Comparison of ENCODE assay signal across 8 cellular contexts in genomic region chr18:50879302-50880107, GRCh38. TPM values are rescaled to one million over a fixed set of nuclear protein-coding genes. Genes with fewer than 3 reads are reported as not detected.
DNase-seq lines count a peak whose midpoint lies in the region; ATAC-seq, FAIRE-seq and TF ChIP-seq lines count a peak whose summit lies in the region.

No MANE protein-coding gene starts in this region.

- BruUV-seq in K562 (replicated peaks; lab: Mats Ljungman, UMichigan) = no TSS peak

- peaks cover 40% of the 10 kb centered on the region for H3K79me2 ChIP-seq in K562 (ENCODE audit: control insufficient read depth, insufficient read depth, low read length)

- H3K4me1 Mint-ChIP-seq in CD4-positive, CD25-positive, alpha-beta regulatory T cell = peaks cover 21 to 47% (median 34%) of the 10 kb centered on the region in 4 donors

- peak overlapping the region; percentile 87 for H3K4me2 ChIP-seq in K562 (ENCODE audit: insufficient read depth, low read length)

- no peaks in the 10 kb centered on the region for H3K9me1 ChIP-seq in K562 (ENCODE audit: control insufficient read depth, insufficient read depth, low read length)

- FAIRE-seq in K562 (lab: Jason Lieb, UNC) = peak; percentile 70

- no peak for TF ChIP-seq POLR2A in K562 (conservative IDR thresholded peaks at IDR 0.05)

- H2AFZ ChIP-seq in K562 (ENCODE audit: low read depth, low read length) = peak overlapping the region; percentile 85

- H3K27ac Mint-ChIP-seq in CD4-positive, CD25-positive, alpha-beta regulatory T cell = peak overlapping the region; percentile 91 to 99 (median 96)

- no peaks in the 10 kb centered on the region for H3K27me3 Mint-ChIP-seq in CD4-positive, CD25-positive, alpha-beta regulatory T cell

- peak overlapping the region; percentile 78 to 92 for H3K9ac ChIP-seq in K562 (ENCODE audit: insufficient read depth in 1 of 2, low read depth in 2 of 2, low read length in 2 of 2)

- POLR2A ChIA-PET in RWPE1 (lab: Yijun Ruan, JAX; ENCODE audit: low non-redundant PET) = no interaction called here
- POLR2A ChIA-PET in K562 (lab: Yijun Ruan, JAX) = interaction anchor here (0.6 to 1.1 kb wide), 7 partner anchors 13 to 150 kb away, joined by 3 to 5 read pairs (median 4); partner anchors contain the start of gene SMAD4

- no peaks in the 10 kb centered on the region for H4K20me1 ChIP-seq in K562 (replicated peaks; ENCODE audit: control insufficient read depth, insufficient read depth, low read length)

- peak; percentile 9 to 60 (median 41) for DNase-seq in CD4-positive, CD25-positive, alpha-beta regulatory T cell
- DNase-seq in RWPE1 (ENCODE audit: low spot score) (peak; percentile 5), K562 (ENCODE audit: extremely low read depth in 1 of 4, low spot score in 3 of 4) (peak in 2 of 4 experiments; percentile 5 to 44), skeletal muscle cell (ENCODE audit: low read depth) (no peak), cortex of kidney (lab: John Stamatoyannopoulos, UW) (no peak)

- peaks cover 3% of the 10 kb centered on the region for H3K27me3 ChIP-seq in CD4-positive, CD25-positive, alpha-beta regulatory T cell (ENCODE audit: control insufficient read depth, insufficient read depth, low read length)
- no peaks in the 10 kb centered on the region for H3K27me3 ChIP-seq in K562 (ENCODE audit: control insufficient read depth in 2 of 2, insufficient read depth in 2 of 2, low read length in 2 of 2)

- intact Hi-C loops in K562 (cut with micrococcal nuclease) = loop anchor here (10.0 kb wide), 1 partner anchor 125 kb away; no protein-coding TSS in a partner anchor

- no peak for TF ChIP-seq EP300 in K562 (IDR thresholded peaks at IDR 0.05; ENCODE audit: low read length)

- CTCF ChIA-PET in RWPE1 (lab: Yijun Ruan, JAX) = no interaction called here
- CTCF ChIA-PET in K562 (lab: Yijun Ruan, JAX; ENCODE audit: low intra/inter-chr PET ratio) = no interaction called here

- under 1% methylated on average over 13 of the region's 61 CpGs for WGBS in K562 (ENCODE audit: insufficient coverage, low coverage, missing lambda C conversion rate)

- ATAC-seq in CD4-positive, CD25-positive, alpha-beta regulatory T cell (ENCODE audit: low read depth in 2 of 2) = peak in 1 of 2 donors; percentile 9
- ATAC-seq in GM19328 (IDR thresholded peaks at IDR 0.05; ENCODE audit: unreplicated experiment) = peak; percentile 2
- ATAC-seq in HG03442 (IDR thresholded peaks at IDR 0.05; ENCODE audit: unreplicated experiment) = peak; percentile 24
- ATAC-seq in K562 = peak; percentile 21

- H3K36me3 ChIP-seq in CD4-positive, CD25-positive, alpha-beta regulatory T cell (ENCODE audit: control insufficient read depth, insufficient read depth, low read length) = no peaks in the 10 kb centered on the region
- no peaks in the 10 kb centered on the region for H3K36me3 ChIP-seq in K562 (ENCODE audit: control insufficient read depth, insufficient read depth, low read length)

- no peaks in the 10 kb centered on the region for H3K9me3 ChIP-seq in CD4-positive, CD25-positive, alpha-beta regulatory T cell (ENCODE audit: control insufficient read depth in 2 of 2, low read length in 2 of 2)
- no peaks in the 10 kb centered on the region for H3K9me3 ChIP-seq in K562 (replicated peaks; ENCODE audit: control insufficient read depth, insufficient read depth, low read depth, low read length)

- peak overlapping the region; percentile 94 to 99 (median 96) for H3K4me3 Mint-ChIP-seq in CD4-positive, CD25-positive, alpha-beta regulatory T cell

- TF ChIP-seq CTCF in RWPE1 (conservative IDR thresholded peaks at IDR 0.05; ENCODE audit: low read depth) (no peak), K562 (IDR thresholded peaks at IDR 0.05 in 2 of 3, conservative IDR thresholded peaks at IDR 0.05 in 1 of 3; ENCODE audit: insufficient read depth in 2 of 3, low read depth in 1 of 3, low read length in 3 of 3) (no peak)

- H3K36me3 Mint-ChIP-seq in CD4-positive, CD25-positive, alpha-beta regulatory T cell = no peaks in the 10 kb centered on the region

- H3K9me3 Mint-ChIP-seq in CD4-positive, CD25-positive, alpha-beta regulatory T cell = no peaks in the 10 kb centered on the region

- TF ChIP-seq RAD21 in K562 (CRISPR knock-in tag; conservative IDR thresholded peaks at IDR 0.05 in 1 of 2, IDR thresholded peaks at IDR 0.05 in 1 of 2) = no peak

- H3K27ac ChIP-seq in CD4-positive, CD25-positive, alpha-beta regulatory T cell (ENCODE audit: insufficient read depth, low read length, poor library complexity, severe bottlenecking) = peak overlapping the region; percentile 96
- H3K27ac ChIP-seq in RWPE1 (peak overlapping the region; percentile 98), K562 (ENCODE audit: extremely low read depth, low read depth, low read length) (peak overlapping the region; percentile 77)

- H3K4me3 ChIP-seq in CD4-positive, CD25-positive, alpha-beta regulatory T cell (ENCODE audit: low read depth, low read length) = peak overlapping the region; percentile 88
- peak overlapping the region; percentile 74 for H3K4me3 ChIP-seq in K562
- peak overlapping the region; percentile 77 for H3K4me3 ChIP-seq in iPS-11a (ENCODE audit: low read depth, low read length)
- peak overlapping the region; percentile 78 for H3K4me3 ChIP-seq in skeletal muscle cell (ENCODE audit: low read depth, low read length)

- peaks cover 19% of the 10 kb centered on the region for H3K4me1 ChIP-seq in CD4-positive, CD25-positive, alpha-beta regulatory T cell (ENCODE audit: control insufficient read depth, insufficient read depth, low read length, poor library complexity, severe bottlenecking)
- H3K4me1 ChIP-seq in K562 (replicated peaks in 1 of 2; ENCODE audit: control insufficient read depth in 2 of 2, insufficient read depth in 2 of 2, low read length in 2 of 2) = peaks cover 3 to 4% of the 10 kb centered on the region in 2 experiments; a peak in 3 of 5 replicates

- in situ Hi-C loops in K562 (cut with MboI) = no loop called here

TF ChIP-seq in K562, 482 proteins besides CTCF, POLR2A, EP300 and RAD21 (continues in another document):
- TF ChIP-seq CEBPB (tag; IDR thresholded peaks at IDR 0.05) (no peak), BHLHE40 (IDR thresholded peaks at IDR 0.05; ENCODE audit: low read length) (peak; percentile 8; the same call in 1 of the 2 replicates), ZNF165 (CRISPR knock-in tag; IDR thresholded peaks at IDR 0.05; ENCODE audit: borderline replicate concordance) (no peak), TCF15 (CRISPR knock-in tag; IDR thresholded peaks at IDR 0.05) (no peak)

RNA-seq across cellular contexts. Expression of gene ME2, which starts 0.6 kb away (rescaled TPM):
- total RNA-seq in CD4-positive, CD25-positive, alpha-beta regulatory T cell = 29.5 TPM
- polyA plus RNA-seq in CD4-positive, CD25-positive, alpha-beta regulatory T cell = 10 to 100 TPM; 35.9 to 45.4 (median 41.2) TPM
- total RNA-seq in K562 (2011; cell fraction: chromatin; rRNA removed; ENCODE audit: low replicate concordance) = 10.7 and 35.3 TPM in 2 replicates
- total RNA-seq in K562 (2011; cell fraction: nucleolus; rRNA removed) = 5.8 and 6.7 TPM in 2 replicates
- total RNA-seq in K562 (2011; cell fraction: nucleoplasm; rRNA removed) = 14.2 and 21.4 TPM in 2 replicates
- total RNA-seq in K562 (2014; rRNA removed) = 42.1 and 46.1 TPM in 2 replicates
- total RNA-seq in K562 (2014; rRNA removed; fragmentation: Illumina TruSeq; extraction: Trizol) = 36.2 and 40.9 TPM in 2 replicates
- total RNA-seq in K562 (2015; rRNA removed; fragmentation: Illumina TruSeq; extraction: Trizol) = 26.2 and 31.3 TPM in 2 replicates
- 29.5 and 30.3 TPM in 2 replicates for total RNA-seq in K562 (2021)
- 42.3 and 54.4 TPM in 2 replicates for polyA plus RNA-seq in K562 (2011; rRNA removed)
- polyA plus RNA-seq in K562 (2011; cell fraction: cytosol; rRNA removed) = 18.1 and 31.4 TPM in 2 replicates
- polyA plus RNA-seq in K562 (2011; cell fraction: nucleus; rRNA removed) = 14.6 and 24.3 TPM in 2 replicates
- polyA plus RNA-seq in K562 (2012) = 23.8 and 27.6 TPM in 2 replicates
- 44.3 and 54.0 TPM in 2 replicates for polyA plus RNA-seq in K562 (2014; fragmentation: Illumina TruSeq; extraction: Trizol)
- 10 to 100 TPM; 12.3 to 13.0 TPM for polyA plus RNA-seq in K562 (2014; fragmentation: Nextera tagmentation; extraction: Ambion mirVana)
- 39.5 and 40.7 TPM in 2 replicates for polyA plus RNA-seq in K562 (2014; rRNA removed)
- polyA minus RNA-seq in K562 (2011; rRNA and poly(A)+ RNA removed) = 53.5 and 57.6 TPM in 2 replicates
- 18.4 and 24.2 TPM in 2 replicates for polyA minus RNA-seq in K562 (2011; cell fraction: cytosol; rRNA and poly(A)+ RNA removed)
- 6.7 and 11.4 TPM in 2 replicates for polyA minus RNA-seq in K562 (2011; cell fraction: nucleus; rRNA and poly(A)+ RNA removed)

RNA-seq across cellular contexts. Expression of gene MRO, which starts 59.7 kb away (rescaled TPM):
- total RNA-seq in CD4-positive, CD25-positive, alpha-beta regulatory T cell = not detected
- polyA plus RNA-seq in CD4-positive, CD25-positive, alpha-beta regulatory T cell = not detected
- total RNA-seq in K562 (2011; cell fraction: chromatin; rRNA removed; ENCODE audit: low replicate concordance) = not detected in 2 replicates
- total RNA-seq in K562 (2011; cell fraction: nucleolus; rRNA removed) = not detected in 2 replicates
- not detected in 2 replicates for total RNA-seq in K562 (2011; cell fraction: nucleoplasm; rRNA removed)
- total RNA-seq in K562 (2014; rRNA removed) (not detected in 2 replicates), K562 (2014; rRNA removed; fragmentation: Illumina TruSeq; extraction: Trizol) (not detected in 2 replicates), K562 (2015; rRNA removed; fragmentation: Illumina TruSeq; extraction: Trizol) (not detected in 2 replicates), K562 (2021) (not detected in 2 replicates)
- polyA plus RNA-seq in K562 (2011; rRNA removed) (not detected in 2 replicates), K562 (2014; fragmentation: Illumina TruSeq; extraction: Trizol) (not detected in 2 replicates), K562 (2014; fragmentation: Nextera tagmentation; extraction: Ambion mirVana) (under 1 TPM in 1 of 2 experiments, not detected in 1; 0.06 TPM), K562 (2014; rRNA removed) (not detected in 2 replicates)
- polyA plus RNA-seq in K562 (2011; cell fraction: cytosol; rRNA removed) = 0.22 TPM in 1 of 2 replicates, not detected in the other
- polyA plus RNA-seq in K562 (2011; cell fraction: nucleus; rRNA removed) = not detected in 2 replicates
- not detected in 2 replicates for polyA plus RNA-seq in K562 (2012)
- not detected in 2 replicates for polyA minus RNA-seq in K562 (2011; rRNA and poly(A)+ RNA removed)
- polyA minus RNA-seq in K562 (2011; cell fraction: cytosol; rRNA and poly(A)+ RNA removed) = not detected in 2 replicates
- not detected in 2 replicates for polyA minus RNA-seq in K562 (2011; cell fraction: nucleus; rRNA and poly(A)+ RNA removed)

Comparison
In these comparisons a context has a peak if more than half of its experiments do, and no peak if none do; other contexts are left out.
1. DNase-seq: peak in CD4-positive, CD25-positive, alpha-beta regulatory T cell (3 of 3) and RWPE1 (single experiment); none in skeletal muscle cell (single experiment) and cortex of kidney (single experiment).
2. Peak in every context shown above with its lines, with median percentiles within 50 percentile points of each other: H3K27ac ChIP-seq and H3K4me3 ChIP-seq.